8 cellular contexts compared by ENCODE assay signal in the genomic region with DNA sequence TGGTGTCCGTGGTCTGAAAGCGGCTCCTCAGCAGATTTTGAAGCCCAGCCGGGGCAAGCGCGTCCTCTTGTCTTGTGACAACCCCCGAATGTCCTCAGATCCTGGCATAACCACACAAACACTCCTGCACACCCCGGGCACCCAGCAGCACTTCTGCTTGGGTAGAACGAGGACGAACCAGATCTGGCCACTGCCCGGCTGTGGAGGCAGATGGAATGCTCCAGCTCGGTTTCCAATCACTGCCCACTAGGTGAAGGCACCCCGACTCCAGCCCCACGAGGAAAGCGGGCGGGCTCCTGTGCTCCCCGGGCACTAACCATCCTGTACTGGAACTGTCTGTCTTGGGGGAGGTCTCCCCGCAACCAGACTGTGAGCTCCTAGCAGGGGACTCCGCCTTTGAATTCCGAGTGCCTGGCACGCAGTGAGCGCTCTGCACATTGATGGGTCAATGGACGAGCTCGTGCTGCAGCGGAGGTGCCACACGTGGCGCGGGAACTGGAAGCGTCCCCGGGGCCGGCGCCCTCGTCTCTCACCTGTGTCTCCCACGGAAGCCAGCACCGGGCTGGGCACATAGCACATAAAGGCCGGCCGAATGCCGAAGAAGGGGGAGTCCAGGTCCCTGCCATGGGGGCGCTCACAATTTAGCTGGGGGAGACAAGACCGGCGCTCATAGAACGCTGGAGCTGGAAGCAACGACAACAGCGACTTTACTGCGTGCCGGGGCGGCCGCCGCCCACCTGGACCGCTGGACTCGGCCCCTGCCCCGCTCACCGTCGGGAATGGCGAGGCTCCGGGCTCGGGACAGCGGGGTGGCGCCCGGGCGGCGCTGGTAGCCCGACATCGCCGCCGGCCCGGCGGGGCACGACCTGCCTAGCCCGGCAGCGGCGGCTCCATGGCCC. TPM values are rescaled to one million over a fixed set of nuclear protein-coding genes. Genes with fewer than 3 reads are reported as not detected.
DNase-seq lines count a peak whose midpoint lies in the region; ATAC-seq and TF ChIP-seq lines count a peak whose summit lies in the region.

No MANE protein-coding gene starts in this region.

- ATAC-seq in GM21825 (IDR thresholded peaks at IDR 0.05; ENCODE audit: unreplicated experiment) (peak; percentile 13), upper lobe of left lung (ENCODE audit: low FRiP score in 2 of 2) (peak; percentile 20 to 42), HG03378 (IDR thresholded peaks at IDR 0.05; ENCODE audit: unreplicated experiment) (no peak)
- ATAC-seq in activated CD8-positive, alpha-beta T cell treated with anti-CD3 and anti-CD28 coated beads, Interleukin-2, amount 10 ng/mL, durations not matched to agents 7 days and 5 days = peak; percentile 34
- peak; percentile 32 for ATAC-seq in naive thymus-derived CD4-positive, alpha-beta T cell

- H3K4me1 Mint-ChIP-seq in activated CD8-positive, alpha-beta T cell treated with anti-CD3 and anti-CD28 coated beads, Interleukin-2, amount 10 ng/mL, durations not matched to agents 7 days and 5 days (ENCODE audit: low read depth) = peaks cover 65% of the 10 kb centered on the region
- peaks cover 42 to 65% (median 54%) of the 10 kb centered on the region in 7 donors for H3K4me1 Mint-ChIP-seq in naive thymus-derived CD4-positive, alpha-beta T cell

- TF ChIP-seq EP300 in upper lobe of left lung (IDR thresholded peaks at IDR 0.05) = no peak

- no peaks in the 10 kb centered on the region for H3K9me2 ChIP-seq in Loucy (replicated peaks; ENCODE audit: low read depth, low read length)

- TF ChIP-seq CTCF in GM10266 (IDR thresholded peaks at IDR 0.05; ENCODE audit: control insufficient read depth, insufficient read depth, low read depth, missing control alignments) (no peak), Loucy (conservative IDR thresholded peaks at IDR 0.05; ENCODE audit: low read length) (no peak), upper lobe of left lung (IDR thresholded peaks at IDR 0.05) (no peak)

- peak overlapping the region; percentile 4; the same call in 1 of the 2 replicates for H2AFZ ChIP-seq in Loucy (ENCODE audit: low read length)

- CTCF ChIA-PET in activated CD8-positive, alpha-beta T cell treated with anti-CD3 and anti-CD28 coated beads, Interleukin-2, amount 10 ng/mL, durations not matched to agents 7 days and 5 days (lab: Charles Lee) = interaction anchor here (0.6 to 1.8 kb wide), 6 partner anchors 9 to 432 kb away, joined by 3 to 14 read pairs (median 3); a partner anchor contains a TSS
- CTCF ChIA-PET in naive thymus-derived CD4-positive, alpha-beta T cell (lab: Charles Lee) = interaction anchor here (1.1 to 2.4 kb wide), 2 partner anchors 9 to 11 kb away, joined by 3 to 12 read pairs; a partner anchor contains a TSS

- H3K36me3 Mint-ChIP-seq in activated CD8-positive, alpha-beta T cell treated with anti-CD3 and anti-CD28 coated beads, Interleukin-2, amount 10 ng/mL, durations not matched to agents 7 days and 5 days (ENCODE audit: low read depth) = peaks cover 56% of the 10 kb centered on the region
- peaks cover 4 to 40% (median 11%) of the 10 kb centered on the region in 5 donors for H3K36me3 Mint-ChIP-seq in naive thymus-derived CD4-positive, alpha-beta T cell

- peak overlapping the region; percentile 94 for H3K27ac Mint-ChIP-seq in activated CD8-positive, alpha-beta T cell treated with anti-CD3 and anti-CD28 coated beads, Interleukin-2, amount 10 ng/mL, durations not matched to agents 7 days and 5 days
- peak overlapping the region; percentile 78 to 93 (median 90) for H3K27ac Mint-ChIP-seq in naive thymus-derived CD4-positive, alpha-beta T cell

- DNase-seq in GM10266 (ENCODE audit: extremely low spot score) (peak; percentile 67), upper lobe of left lung (peak; percentile 38 to 87)
- DNase-seq in activated CD8-positive, alpha-beta T cell treated with anti-CD3 and anti-CD28 coated beads, Interleukin-2, amount 10 ng/mL, durations not matched to agents 7 days and 5 days = peak; percentile 50
- peak; percentile 18 to 48 (median 25) for DNase-seq in naive thymus-derived CD4-positive, alpha-beta T cell

- no peaks in the 10 kb centered on the region for H3F3A ChIP-seq in Loucy (ENCODE audit: low read depth)

- no peaks in the 10 kb centered on the region for H3K9me3 Mint-ChIP-seq in activated CD8-positive, alpha-beta T cell treated with anti-CD3 and anti-CD28 coated beads, Interleukin-2, amount 10 ng/mL, durations not matched to agents 7 days and 5 days (ENCODE audit: insufficient read depth)
- H3K9me3 Mint-ChIP-seq in naive thymus-derived CD4-positive, alpha-beta T cell = no peaks in the 10 kb centered on the region

- no peaks in the 10 kb centered on the region for H3K9me3 ChIP-seq in Loucy (ENCODE audit: insufficient read depth, low read depth, low read length)
- no peaks in the 10 kb centered on the region for H3K9me3 ChIP-seq in esophagus (ENCODE audit: control insufficient read depth in 2 of 2, insufficient read depth in 1 of 2, low read depth in 1 of 2, low read length in 1 of 2)
- no peaks in the 10 kb centered on the region for H3K9me3 ChIP-seq in naive thymus-derived CD4-positive, alpha-beta T cell (ENCODE audit: control insufficient read depth in 2 of 3, low read length in 3 of 3)
- no peaks in the 10 kb centered on the region for H3K9me3 ChIP-seq in upper lobe of left lung

- H3K27ac ChIP-seq in esophagus (ENCODE audit: low read depth in 2 of 2, low read length in 1 of 2) (peak overlapping the region; percentile 45 to 61), upper lobe of left lung (peak overlapping the region; percentile 83 to 91 (median 88))
- peak overlapping the region; percentile 82 for H3K27ac ChIP-seq in naive thymus-derived CD4-positive, alpha-beta T cell (ENCODE audit: low read depth, low read length)

- H3K4me3 Mint-ChIP-seq in activated CD8-positive, alpha-beta T cell treated with anti-CD3 and anti-CD28 coated beads, Interleukin-2, amount 10 ng/mL, durations not matched to agents 7 days and 5 days = peak overlapping the region; percentile 90
- peak overlapping the region; percentile 83 to 93 (median 89) for H3K4me3 Mint-ChIP-seq in naive thymus-derived CD4-positive, alpha-beta T cell

- H3K4me3 ChIP-seq in Loucy (ENCODE audit: low read length, poor library complexity, severe bottlenecking) = peak overlapping the region; percentile 91
- H3K4me3 ChIP-seq in esophagus (ENCODE audit: low read depth in 1 of 2, low read length in 2 of 2) = peak overlapping the region; percentile 88 to 96
- H3K4me3 ChIP-seq in naive thymus-derived CD4-positive, alpha-beta T cell (ENCODE audit: low read length) = peak overlapping the region; percentile 77
- peak overlapping the region; percentile 61 to 97 (median 89) for H3K4me3 ChIP-seq in upper lobe of left lung

- peaks cover 65% of the 10 kb centered on the region for H3K79me2 ChIP-seq in Loucy (ENCODE audit: insufficient read depth, low read length)

- peak overlapping the region; percentile 77 for H3K9ac ChIP-seq in Loucy (ENCODE audit: low read depth, low read length, poor library complexity, severe bottlenecking)

- intact Hi-C loops in naive thymus-derived CD4-positive, alpha-beta T cell (cut with micrococcal nuclease) = loop anchor here (1.0 to 10.0 kb wide), 11 partner anchors 10 to 832 kb away; a partner anchor contains a TSS

- H3K4me1 ChIP-seq in Loucy (ENCODE audit: insufficient read depth, low read length, poor library complexity, severe bottlenecking) (peaks cover 39% of the 10 kb centered on the region), esophagus (ENCODE audit: control insufficient read depth in 2 of 2, insufficient read depth in 2 of 2, low read length in 1 of 2) (peaks cover 2 to 8% of the 10 kb centered on the region in 2 donors), upper lobe of left lung (peaks cover 20 to 31% (median 23%) of the 10 kb centered on the region in 4 donors)
- peaks cover 27 to 33% of the 10 kb centered on the region in 2 donors for H3K4me1 ChIP-seq in naive thymus-derived CD4-positive, alpha-beta T cell (ENCODE audit: control insufficient read depth in 2 of 2, insufficient read depth in 2 of 2, low read length in 2 of 2)

- H3K27me3 Mint-ChIP-seq in activated CD8-positive, alpha-beta T cell treated with anti-CD3 and anti-CD28 coated beads, Interleukin-2, amount 10 ng/mL, durations not matched to agents 7 days and 5 days (ENCODE audit: low read depth) = no peaks in the 10 kb centered on the region
- no peaks in the 10 kb centered on the region for H3K27me3 Mint-ChIP-seq in naive thymus-derived CD4-positive, alpha-beta T cell

- H3K27me3 ChIP-seq in Loucy (ENCODE audit: insufficient read depth, low read length, poor library complexity, severe bottlenecking) (no peaks in the 10 kb centered on the region), esophagus (ENCODE audit: control insufficient read depth in 1 of 2, insufficient read depth in 2 of 2, low read length in 2 of 2) (no peaks in the 10 kb centered on the region), upper lobe of left lung (no peaks in the 10 kb centered on the region)
- no peaks in the 10 kb centered on the region for H3K27me3 ChIP-seq in naive thymus-derived CD4-positive, alpha-beta T cell (ENCODE audit: control insufficient read depth in 2 of 2, insufficient read depth in 2 of 2, low read length in 2 of 2)

- peak in 2 of 4 donors; percentile 28 to 56 for TF ChIP-seq POLR2A in upper lobe of left lung (IDR thresholded peaks at IDR 0.05)

- POLR2A ChIA-PET in activated CD8-positive, alpha-beta T cell treated with anti-CD3 and anti-CD28 coated beads, Interleukin-2, amount 10 ng/mL, durations not matched to agents 7 days and 5 days (lab: Charles Lee) = interaction anchor here (0.6 to 2.9 kb wide), 5 partner anchors 9 to 46 kb away, joined by 3 to 13 read pairs (median 4); a partner anchor contains a TSS
- POLR2A ChIA-PET in naive thymus-derived CD4-positive, alpha-beta T cell (lab: Charles Lee) = interaction anchor here (0.5 to 2.3 kb wide), 16 partner anchors 9 to 845 kb away, joined by 3 to 14 read pairs (median 4); a partner anchor contains a TSS

- peak overlapping the region; percentile 77 for H3K4me2 ChIP-seq in Loucy (ENCODE audit: low read depth, low read length, poor library complexity, severe bottlenecking)

- peaks cover 27% of the 10 kb centered on the region for H4K20me1 ChIP-seq in Loucy (ENCODE audit: insufficient read depth, low read length, poor library complexity, severe bottlenecking)

- H3K36me3 ChIP-seq in Loucy (ENCODE audit: insufficient read depth, low read length) = peaks cover 19% of the 10 kb centered on the region; the same call in 1 of the 2 replicates
- peaks cover 9 to 30% of the 10 kb centered on the region in 2 donors for H3K36me3 ChIP-seq in esophagus (ENCODE audit: control insufficient read depth in 2 of 2, insufficient read depth in 2 of 2, low read length in 1 of 2)
- peaks cover 4 to 53% (median 12%) of the 10 kb centered on the region in 3 experiments for H3K36me3 ChIP-seq in naive thymus-derived CD4-positive, alpha-beta T cell (ENCODE audit: control insufficient read depth in 2 of 3, insufficient read depth in 3 of 3, low read length in 3 of 3)
- H3K36me3 ChIP-seq in upper lobe of left lung = peaks cover 13 to 54% (median 41%) of the 10 kb centered on the region in 4 donors

- 9 to 13% methylated on average over 46 to 71 of the region's 71 CpGs for WGBS in esophagus, 2 donors
- 12 to 15% methylated on average over 25 to 35 of the region's 71 CpGs for WGBS in upper lobe of left lung, 2 donors

RNA-seq across cellular contexts. Expression of a gene that starts 0.6 kb away (rescaled TPM):
- 10 to 100 TPM; 52.8 to 54.3 TPM for total RNA-seq in activated CD8-positive, alpha-beta T cell treated with anti-CD3 and anti-CD28 coated beads, Interleukin-2, amount 10 ng/mL, durations not matched to agents 7 days and 5 days
- 10 to 100 TPM; 20.1 to 24.2 TPM for polyA plus RNA-seq in esophagus
- total RNA-seq in naive thymus-derived CD4-positive, alpha-beta T cell = 10 to 100 TPM; 56.3 to 89.0 (median 66.6) TPM
- 10 to 100 TPM in 1 of 2 donors, 1 to 10 TPM in 1; 9.2 to 14.4 TPM for polyA plus RNA-seq in naive thymus-derived CD4-positive, alpha-beta T cell
- 100 to 1,000 TPM in 1 of 6 donors, 10 to 100 TPM in 5; 29.6 to 128 (median 40.0) TPM for total RNA-seq in upper lobe of left lung

RNA-seq across cellular contexts. Expression of a gene that starts 0.7 kb away (rescaled TPM):
- 10 to 100 TPM; 56.5 to 57.5 TPM for total RNA-seq in activated CD8-positive, alpha-beta T cell treated with anti-CD3 and anti-CD28 coated beads, Interleukin-2, amount 10 ng/mL, durations not matched to agents 7 days and 5 days
- polyA plus RNA-seq in esophagus = 10 to 100 TPM; 32.0 to 38.6 TPM
- 10 to 100 TPM; 60.5 to 86.3 (median 71.6) TPM for total RNA-seq in naive thymus-derived CD4-positive, alpha-beta T cell
- polyA plus RNA-seq in naive thymus-derived CD4-positive, alpha-beta T cell = 10 to 100 TPM; 32.2 to 47.9 TPM
- total RNA-seq in upper lobe of left lung = 10 to 100 TPM; 30.4 to 48.2 (median 41.0) TPM

RNA-seq across cellular contexts. Expression of a gene that starts 9.8 kb away (rescaled TPM):
- total RNA-seq in activated CD8-positive, alpha-beta T cell treated with anti-CD3 and anti-CD28 coated beads, Interleukin-2, amount 10 ng/mL, durations not matched to agents 7 days and 5 days = 1 to 10 TPM; 9.5 to 9.6 TPM
- 1 to 10 TPM; 3.5 to 6.6 TPM for polyA plus RNA-seq in esophagus
- 10 to 100 TPM; 10.0 to 16.3 (median 12.8) TPM for total RNA-seq in naive thymus-derived CD4-positive, alpha-beta T cell
- 1 to 10 TPM; 1.2 to 2.7 TPM for polyA plus RNA-seq in naive thymus-derived CD4-positive, alpha-beta T cell
- 10 to 100 TPM in 3 of 6 donors, 1 to 10 TPM in 3; 7.8 to 35.6 (median 13.2) TPM for total RNA-seq in upper lobe of left lung

RNA-seq across cellular contexts. Expression of a gene that starts 29.8 kb away (rescaled TPM):
- 10 to 100 TPM; 16.8 to 18.2 TPM for total RNA-seq in activated CD8-positive, alpha-beta T cell treated with anti-CD3 and anti-CD28 coated beads, Interleukin-2, amount 10 ng/mL, durations not matched to agents 7 days and 5 days
- polyA plus RNA-seq in esophagus = 10 to 100 TPM in 1 of 2 donors, 1 to 10 TPM in 1; 6.2 to 10.5 TPM
- total RNA-seq in naive thymus-derived CD4-positive, alpha-beta T cell = 10 to 100 TPM; 15.7 to 23.8 (median 22.6) TPM
- polyA plus RNA-seq in naive thymus-derived CD4-positive, alpha-beta T cell = 1 to 10 TPM; 2.3 to 4.3 TPM
- 10 to 100 TPM in 5 of 6 donors, 1 to 10 TPM in 1; 9.1 to 43.0 (median 14.1) TPM for total RNA-seq in upper lobe of left lung

RNA-seq across cellular contexts. Expression of a gene that starts 36.3 kb away (rescaled TPM):
- 1 to 10 TPM; 1.3 to 1.4 TPM for total RNA-seq in activated CD8-positive, alpha-beta T cell treated with anti-CD3 and anti-CD28 coated beads, Interleukin-2, amount 10 ng/mL, durations not matched to agents 7 days and 5 days
- 1 to 10 TPM; 1.1 to 1.8 TPM for polyA plus RNA-seq in esophagus
- total RNA-seq in naive thymus-derived CD4-positive, alpha-beta T cell = 10 to 100 TPM in 1 of 5 experiments, 1 to 10 TPM in 4; 1.1 to 19.9 (median 1.4) TPM
- polyA plus RNA-seq in naive thymus-derived CD4-positive, alpha-beta T cell = under 1 TPM; 0.10 to 0.18 TPM
- total RNA-seq in upper lobe of left lung = 10 to 100 TPM in 5 of 6 donors, 1 to 10 TPM in 1; 3.5 to 30.4 (median 16.8) TPM
